In the genomic region with DNA sequence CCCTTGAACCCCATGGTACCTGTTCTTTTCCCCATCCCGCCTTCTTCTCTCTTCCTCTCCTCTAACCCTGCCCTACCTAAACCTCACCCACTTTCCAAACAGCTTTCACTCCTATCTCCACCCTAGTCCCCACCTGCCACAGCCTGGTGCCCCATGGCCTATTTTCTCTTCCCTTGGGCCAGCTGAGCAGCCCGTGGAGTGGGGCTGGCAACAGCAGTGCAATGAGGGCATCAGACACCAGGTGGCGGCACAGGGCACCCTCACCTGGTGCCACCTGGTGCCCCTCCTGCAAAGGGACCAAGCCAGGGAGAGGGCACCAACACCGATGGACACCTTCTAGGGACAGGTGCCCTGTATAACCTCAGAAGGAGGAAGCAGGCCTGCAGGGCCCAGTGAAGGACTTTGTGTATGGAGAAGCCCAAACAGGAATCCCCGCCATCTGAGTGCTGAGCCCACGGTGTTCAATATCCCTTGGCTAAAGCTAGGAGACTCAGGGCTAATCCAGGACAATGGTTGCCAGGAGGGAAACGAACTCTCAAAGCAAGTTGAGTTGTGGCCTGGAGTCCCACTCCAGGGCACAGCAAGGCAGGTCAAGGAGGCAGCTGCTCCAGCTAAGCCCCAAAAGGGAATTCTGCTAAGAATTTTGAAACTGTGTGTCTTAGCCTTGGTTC, we compare ENCODE assay signal across 8 cellular contexts. TPM values are rescaled to one million over a fixed set of nuclear protein-coding genes. Genes with fewer than 3 reads are reported as not detected.
DNase-seq lines count a peak whose midpoint lies in the region; ATAC-seq and TF ChIP-seq lines count a peak whose summit lies in the region.

No MANE protein-coding gene starts in this region.

- TF ChIP-seq CTCF in OCI-LY1 (IDR thresholded peaks at IDR 0.05; ENCODE audit: low read length): peak; percentile 89

- H3K27me3 ChIP-seq in OCI-LY1 (ENCODE audit: insufficient read depth, low read length): peaks cover 16% of the 10 kb centered on the region; the same call in 1 of the 2 replicates

- H2AFZ ChIP-seq in OCI-LY1 (ENCODE audit: low read length): no peak overlapping the region

- peak; percentile 53 for DNase-seq in Right ventricle myocardium inferior (ENCODE audit: missing footprints)
- no peak for DNase-seq in cardiac septum (ENCODE audit: low spot score)
- DNase-seq in activated T-helper 1 cell treated with Interleukin-2 at 50 U/mL for 16 hours (ENCODE audit: low read depth): peak; percentile 31
- peak; percentile 57 for DNase-seq in glomerular visceral epithelial cell (ENCODE audit: extremely low spot score)
- DNase-seq in stimulated activated CD4-positive, alpha-beta T cell treated with anti-CD3 and anti-CD28 coated beads, Interleukin-15, amount 100 ng/mL, for 24 hours: peak; percentile 71
- DNase-seq in middle frontal gyrus (ENCODE audit: extremely low spot score, low spot score): no peak

- H3K36me3 ChIP-seq in OCI-LY1 (ENCODE audit: insufficient read depth, low read length): no peaks in the 10 kb centered on the region

- no peaks in the 10 kb centered on the region for H3K9me2 ChIP-seq in OCI-LY1 (ENCODE audit: low read depth, low read length)

- no peaks in the 10 kb centered on the region for H3F3A ChIP-seq in OCI-LY1 (ENCODE audit: insufficient read depth, low read length)

- intact Hi-C loops in Right ventricle myocardium inferior (cut with DNase I) (loop anchor here (2.0 kb wide), 1 partner anchor 50 kb away; no protein-coding TSS in a partner anchor), cardiac septum (cut with DNase I) (loop anchor here (2.0 kb wide), 1 partner anchor 50 kb away; no protein-coding TSS in a partner anchor)

- H4K20me1 ChIP-seq in OCI-LY1 (ENCODE audit: insufficient read depth, low read length): no peaks in the 10 kb centered on the region

- no peak overlapping the region for H3K9ac ChIP-seq in OCI-LY1 (ENCODE audit: low read length)

- no peak overlapping the region for H3K4me2 ChIP-seq in OCI-LY1 (ENCODE audit: low read length)

- H3K4me1 ChIP-seq in OCI-LY1 (ENCODE audit: insufficient read depth, low read length, severe bottlenecking): peaks cover 5% of the 10 kb centered on the region

- H3K27ac ChIP-seq in OCI-LY1 (ENCODE audit: low read depth, low read length, poor library complexity, severe bottlenecking): no peak overlapping the region

- peak; percentile 49 for ATAC-seq in Right ventricle myocardium inferior
- ATAC-seq in HG03280 (IDR thresholded peaks at IDR 0.05; ENCODE audit: unreplicated experiment): no peak

- no peaks in the 10 kb centered on the region for H3K9me3 ChIP-seq in OCI-LY1 (ENCODE audit: low read length)

- H3K79me2 ChIP-seq in OCI-LY1 (ENCODE audit: insufficient read depth, low read length): no peaks in the 10 kb centered on the region

- H3K4me3 ChIP-seq in OCI-LY1 (ENCODE audit: low read depth, low read length, poor library complexity, severe bottlenecking): no peak overlapping the region

RNA-seq across cellular contexts. Expression of gene ABCC3, which starts 4.0 kb away (rescaled TPM):
- total RNA-seq in Right ventricle myocardium inferior: 0.68 TPM
- total RNA-seq in cardiac septum: 1.9 TPM

Comparison
In these comparisons a context has a peak if more than half of its experiments do, and no peak if none do; other contexts are left out.
1. DNase-seq: peak in Right ventricle myocardium inferior (single experiment), activated T-helper 1 cell treated with Interleukin-2 at 50 U/mL for 16 hours (single experiment), glomerular visceral epithelial cell (single experiment) and stimulated activated CD4-positive, alpha-beta T cell treated with anti-CD3 and anti-CD28 coated beads, Interleukin-15, amount 100 ng/mL, for 24 hours (single experiment); none in cardiac septum (single experiment) and middle frontal gyrus (single experiment).